ENCODE assay signal across 1 cellular context in the genomic region with DNA sequence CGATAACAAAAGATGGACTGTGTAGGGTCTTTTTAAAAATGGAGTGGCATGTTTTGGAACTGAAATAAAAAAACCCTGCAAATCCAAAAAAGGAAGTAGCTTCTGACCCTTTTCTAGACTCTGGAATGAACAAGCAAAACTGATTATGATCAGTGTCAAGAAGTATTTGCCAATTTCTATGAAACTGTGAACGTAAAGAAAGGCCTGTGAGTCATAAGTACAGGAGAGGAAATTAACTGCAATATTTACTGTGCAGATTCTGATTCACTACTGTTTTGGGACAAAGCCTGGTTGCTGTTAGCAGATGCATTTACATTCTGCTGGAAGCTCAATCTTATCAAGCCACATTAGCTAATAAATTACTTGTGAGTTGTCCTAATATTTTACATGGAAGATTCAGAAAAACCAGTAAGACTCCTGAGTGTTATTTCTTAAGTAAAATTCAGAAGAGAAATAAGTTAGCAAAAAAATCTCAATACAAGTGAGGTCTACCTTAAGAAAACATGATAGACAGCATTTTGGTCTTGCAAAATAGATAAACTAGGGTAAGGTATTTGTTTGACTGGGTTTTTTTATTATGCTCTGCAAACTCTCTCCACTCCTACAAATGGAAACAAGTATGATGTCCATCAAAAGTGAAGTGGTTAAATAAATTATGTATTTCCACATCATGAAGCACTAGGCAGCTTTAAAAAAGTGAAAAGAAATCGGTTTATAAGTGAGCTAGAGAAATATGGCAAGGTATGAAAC.
TF ChIP-seq lines count a peak whose summit lies in the region.

No MANE protein-coding gene starts in this region.

TF ChIP-seq in K562, 482 proteins besides CTCF, POLR2A, EP300 and RAD21 (continued from another document):
- no peak for TF ChIP-seq FUS (optimal IDR thresholded peaks at IDR 0.05; ENCODE audit: low read depth, low read length)
- no peak for TF ChIP-seq MEF2D (tag; conservative IDR thresholded peaks at IDR 0.05; ENCODE audit: low read depth)
- no peak for TF ChIP-seq TAF9B (IDR thresholded peaks at IDR 0.05; ENCODE audit: partially characterized antibody)
- no peak for TF ChIP-seq TEAD2 (tag; IDR thresholded peaks at IDR 0.05)
- TF ChIP-seq ATF1 (CRISPR knock-in tag; IDR thresholded peaks at IDR 0.05), result no peak
- no peak for TF ChIP-seq ATF1 (tag; IDR thresholded peaks at IDR 0.05)
- TF ChIP-seq ZBED1 (IDR thresholded peaks at IDR 0.05), result no peak
- TF ChIP-seq MTF1 (CRISPR knock-in tag; IDR thresholded peaks at IDR 0.05; ENCODE audit: borderline replicate concordance), result no peak
- no peak for TF ChIP-seq PHB2 (IDR thresholded peaks at IDR 0.05; ENCODE audit: low read depth)
- no peak for TF ChIP-seq HNRNPUL1 (IDR thresholded peaks at IDR 0.05; ENCODE audit: low read length)
- TF ChIP-seq, protein P1, sequence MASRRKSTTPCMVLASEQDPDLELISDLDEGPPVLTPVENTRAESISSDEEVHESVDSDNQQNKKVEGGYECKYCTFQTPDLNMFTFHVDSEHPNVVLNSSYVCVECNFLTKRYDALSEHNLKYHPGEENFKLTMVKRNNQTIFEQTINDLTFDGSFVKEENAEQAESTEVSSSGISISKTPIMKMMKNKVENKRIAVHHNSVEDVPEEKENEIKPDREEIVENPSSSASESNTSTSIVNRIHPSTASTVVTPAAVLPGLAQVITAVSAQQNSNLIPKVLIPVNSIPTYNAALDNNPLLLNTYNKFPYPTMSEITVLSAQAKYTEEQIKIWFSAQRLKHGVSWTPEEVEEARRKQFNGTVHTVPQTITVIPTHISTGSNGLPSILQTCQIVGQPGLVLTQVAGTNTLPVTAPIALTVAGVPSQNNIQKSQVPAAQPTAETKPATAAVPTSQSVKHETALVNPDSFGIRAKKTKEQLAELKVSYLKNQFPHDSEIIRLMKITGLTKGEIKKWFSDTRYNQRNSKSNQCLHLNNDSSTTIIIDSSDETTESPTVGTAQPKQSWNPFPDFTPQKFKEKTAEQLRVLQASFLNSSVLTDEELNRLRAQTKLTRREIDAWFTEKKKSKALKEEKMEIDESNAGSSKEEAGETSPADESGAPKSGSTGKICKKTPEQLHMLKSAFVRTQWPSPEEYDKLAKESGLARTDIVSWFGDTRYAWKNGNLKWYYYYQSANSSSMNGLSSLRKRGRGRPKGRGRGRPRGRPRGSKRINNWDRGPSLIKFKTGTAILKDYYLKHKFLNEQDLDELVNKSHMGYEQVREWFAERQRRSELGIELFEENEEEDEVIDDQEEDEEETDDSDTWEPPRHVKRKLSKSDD (conservative IDR thresholded peaks at IDR 0.05; ENCODE audit: low read length), result no peak
- TF ChIP-seq, protein P2, sequence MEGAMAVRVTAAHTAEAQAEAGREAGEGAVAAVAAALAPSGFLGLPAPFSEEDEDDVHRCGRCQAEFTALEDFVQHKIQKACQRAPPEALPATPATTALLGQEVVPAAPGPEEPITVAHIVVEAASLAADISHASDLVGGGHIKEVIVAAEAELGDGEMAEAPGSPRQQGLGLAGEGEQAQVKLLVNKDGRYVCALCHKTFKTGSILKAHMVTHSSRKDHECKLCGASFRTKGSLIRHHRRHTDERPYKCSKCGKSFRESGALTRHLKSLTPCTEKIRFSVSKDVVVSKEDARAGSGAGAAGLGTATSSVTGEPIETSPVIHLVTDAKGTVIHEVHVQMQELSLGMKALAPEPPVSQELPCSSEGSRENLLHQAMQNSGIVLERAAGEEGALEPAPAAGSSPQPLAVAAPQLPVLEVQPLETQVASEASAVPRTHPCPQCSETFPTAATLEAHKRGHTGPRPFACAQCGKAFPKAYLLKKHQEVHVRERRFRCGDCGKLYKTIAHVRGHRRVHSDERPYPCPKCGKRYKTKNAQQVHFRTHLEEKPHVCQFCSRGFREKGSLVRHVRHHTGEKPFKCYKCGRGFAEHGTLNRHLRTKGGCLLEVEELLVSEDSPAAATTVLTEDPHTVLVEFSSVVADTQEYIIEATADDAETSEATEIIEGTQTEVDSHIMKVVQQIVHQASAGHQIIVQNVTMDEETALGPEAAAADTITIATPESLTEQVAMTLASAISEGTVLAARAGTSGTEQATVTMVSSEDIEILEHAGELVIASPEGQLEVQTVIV (CRISPR knock-in tag; IDR thresholded peaks at IDR 0.05; ENCODE audit: borderline replicate concordance), result no peak
- no peak for TF ChIP-seq HDAC8 (tag; IDR thresholded peaks at IDR 0.05)
- no peak for TF ChIP-seq ETV6 (IDR thresholded peaks at IDR 0.05; ENCODE audit: borderline replicate concordance in 1 of 2, low read depth in 2 of 2, low read length in 1 of 2)
- no peak for TF ChIP-seq ETV6 (CRISPR knock-in tag; IDR thresholded peaks at IDR 0.05; ENCODE audit: borderline replicate concordance)
- no peak for TF ChIP-seq POLR2G (IDR thresholded peaks at IDR 0.05; ENCODE audit: low read depth, low read length)
- no peak for TF ChIP-seq POLR2B (IDR thresholded peaks at IDR 0.05; ENCODE audit: low read depth, partially characterized antibody)
- peak; percentile 72; the same call in 1 of the 2 replicates for TF ChIP-seq SMARCE1 (IDR thresholded peaks at IDR 0.05)
- no peak for TF ChIP-seq ZNF263 (CRISPR knock-in tag; IDR thresholded peaks at IDR 0.05; ENCODE audit: borderline replicate concordance)
- no peak for TF ChIP-seq ZZZ3 (IDR thresholded peaks at IDR 0.05)
- TF ChIP-seq, protein P3, sequence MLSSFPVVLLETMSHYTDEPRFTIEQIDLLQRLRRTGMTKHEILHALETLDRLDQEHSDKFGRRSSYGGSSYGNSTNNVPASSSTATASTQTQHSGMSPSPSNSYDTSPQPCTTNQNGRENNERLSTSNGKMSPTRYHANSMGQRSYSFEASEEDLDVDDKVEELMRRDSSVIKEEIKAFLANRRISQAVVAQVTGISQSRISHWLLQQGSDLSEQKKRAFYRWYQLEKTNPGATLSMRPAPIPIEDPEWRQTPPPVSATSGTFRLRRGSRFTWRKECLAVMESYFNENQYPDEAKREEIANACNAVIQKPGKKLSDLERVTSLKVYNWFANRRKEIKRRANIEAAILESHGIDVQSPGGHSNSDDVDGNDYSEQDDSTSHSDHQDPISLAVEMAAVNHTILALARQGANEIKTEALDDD (IDR thresholded peaks at IDR 0.05), result no peak
- no peak for TF ChIP-seq ZNF347 (CRISPR knock-in tag; IDR thresholded peaks at IDR 0.05; ENCODE audit: low read depth)
- TF ChIP-seq NFIC (IDR thresholded peaks at IDR 0.05), result no peak
- no peak for TF ChIP-seq ZNF140 (CRISPR knock-in tag; IDR thresholded peaks at IDR 0.05)
- TF ChIP-seq, protein P4, sequence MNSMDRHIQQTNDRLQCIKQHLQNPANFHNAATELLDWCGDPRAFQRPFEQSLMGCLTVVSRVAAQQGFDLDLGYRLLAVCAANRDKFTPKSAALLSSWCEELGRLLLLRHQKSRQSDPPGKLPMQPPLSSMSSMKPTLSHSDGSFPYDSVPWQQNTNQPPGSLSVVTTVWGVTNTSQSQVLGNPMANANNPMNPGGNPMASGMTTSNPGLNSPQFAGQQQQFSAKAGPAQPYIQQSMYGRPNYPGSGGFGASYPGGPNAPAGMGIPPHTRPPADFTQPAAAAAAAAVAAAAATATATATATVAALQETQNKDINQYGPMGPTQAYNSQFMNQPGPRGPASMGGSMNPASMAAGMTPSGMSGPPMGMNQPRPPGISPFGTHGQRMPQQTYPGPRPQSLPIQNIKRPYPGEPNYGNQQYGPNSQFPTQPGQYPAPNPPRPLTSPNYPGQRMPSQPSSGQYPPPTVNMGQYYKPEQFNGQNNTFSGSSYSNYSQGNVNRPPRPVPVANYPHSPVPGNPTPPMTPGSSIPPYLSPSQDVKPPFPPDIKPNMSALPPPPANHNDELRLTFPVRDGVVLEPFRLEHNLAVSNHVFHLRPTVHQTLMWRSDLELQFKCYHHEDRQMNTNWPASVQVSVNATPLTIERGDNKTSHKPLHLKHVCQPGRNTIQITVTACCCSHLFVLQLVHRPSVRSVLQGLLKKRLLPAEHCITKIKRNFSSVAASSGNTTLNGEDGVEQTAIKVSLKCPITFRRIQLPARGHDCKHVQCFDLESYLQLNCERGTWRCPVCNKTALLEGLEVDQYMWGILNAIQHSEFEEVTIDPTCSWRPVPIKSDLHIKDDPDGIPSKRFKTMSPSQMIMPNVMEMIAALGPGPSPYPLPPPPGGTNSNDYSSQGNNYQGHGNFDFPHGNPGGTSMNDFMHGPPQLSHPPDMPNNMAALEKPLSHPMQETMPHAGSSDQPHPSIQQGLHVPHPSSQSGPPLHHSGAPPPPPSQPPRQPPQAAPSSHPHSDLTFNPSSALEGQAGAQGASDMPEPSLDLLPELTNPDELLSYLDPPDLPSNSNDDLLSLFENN (IDR thresholded peaks at IDR 0.05; ENCODE audit: low read depth in 2 of 2, low read length in 2 of 2), result no peak
- TF ChIP-seq SOX6 (IDR thresholded peaks at IDR 0.05), result peak; percentile 35; the same call in 1 of the 2 replicates
TF ChIP-seq in K562: peak in this region for 18.
